ENCODE assay signal across 8 cellular contexts in genomic region chr1:192538407-192539311, GRCh38. TPM values are rescaled to one million over a fixed set of nuclear protein-coding genes. Genes with fewer than 3 reads are reported as not detected.
DNase-seq lines count a peak whose midpoint lies in the region; ATAC-seq and FAIRE-seq lines count a peak whose summit lies in the region.

No MANE protein-coding gene starts in this region.

- H3K27me3 Mint-ChIP-seq in activated CD4-positive, alpha-beta memory T cell treated with anti-CD3 and anti-CD28 coated beads for 36 hours = no peaks in the 10 kb centered on the region
- no peaks in the 10 kb centered on the region for H3K27me3 Mint-ChIP-seq in memory B cell

- no peak overlapping the region for H3K4me3 Mint-ChIP-seq in activated CD4-positive, alpha-beta memory T cell treated with anti-CD3 and anti-CD28 coated beads for 36 hours
- peak overlapping the region; percentile 6 for H3K4me3 Mint-ChIP-seq in memory B cell

- no peak for DNase-seq in activated CD4-positive, alpha-beta memory T cell treated with anti-CD3 and anti-CD28 coated beads for 36 hours
- DNase-seq in memory B cell (ENCODE audit: low spot score in 2 of 2) (peak in 1 of 2 donors; percentile 50), LoVo (ENCODE audit: low spot score) (no peak), activated gamma-delta T cell (lab: John Stamatoyannopoulos, UW) (no peak), islet precursor cell (no peak)

- POLR2A ChIA-PET in activated CD4-positive, alpha-beta memory T cell treated with anti-CD3 and anti-CD28 coated beads for 36 hours (lab: Charles Lee) = interaction anchor here (1.1 to 1.5 kb wide), 3 partner anchors 12 to 40 kb away, joined by 3 to 5 read pairs (median 3); no protein-coding TSS in a partner anchor

- peaks cover 44% of the 10 kb centered on the region for H3K4me1 Mint-ChIP-seq in activated CD4-positive, alpha-beta memory T cell treated with anti-CD3 and anti-CD28 coated beads for 36 hours (ENCODE audit: low read depth)
- peaks cover 16% of the 10 kb centered on the region for H3K4me1 Mint-ChIP-seq in memory B cell

- no peaks in the 10 kb centered on the region for H3K9me3 Mint-ChIP-seq in activated CD4-positive, alpha-beta memory T cell treated with anti-CD3 and anti-CD28 coated beads for 36 hours
- H3K9me3 Mint-ChIP-seq in memory B cell = no peaks in the 10 kb centered on the region

- ATAC-seq in GM19025 (IDR thresholded peaks at IDR 0.05; ENCODE audit: low read depth, unreplicated experiment) (peak; percentile 86), HG03108 (IDR thresholded peaks at IDR 0.05; ENCODE audit: unreplicated experiment) (peak; percentile 78), memory B cell (ENCODE audit: low read depth) (peak; percentile 87)

- FAIRE-seq in A204.1 (lab: Jason Lieb, UNC) = peak; percentile 32

- CTCF ChIA-PET in activated CD4-positive, alpha-beta memory T cell treated with anti-CD3 and anti-CD28 coated beads for 36 hours (lab: Charles Lee) = interaction anchor here (0.6 to 1.2 kb wide), 2 partner anchors 18 to 32 kb away, joined by 3 to 4 read pairs; no protein-coding TSS in a partner anchor

- intact Hi-C loops in activated CD4-positive, alpha-beta memory T cell treated with anti-CD3 and anti-CD28 coated beads for 36 hours (cut with micrococcal nuclease) = loop anchor here (1.0 to 5.0 kb wide), 4 partner anchors 9 to 584 kb away; partner anchors contain the start of genes CDC73 and RGS2

- peak overlapping the region; percentile 63 for H3K27ac Mint-ChIP-seq in activated CD4-positive, alpha-beta memory T cell treated with anti-CD3 and anti-CD28 coated beads for 36 hours
- H3K27ac Mint-ChIP-seq in memory B cell = peak overlapping the region; percentile 90

- H3K36me3 Mint-ChIP-seq in activated CD4-positive, alpha-beta memory T cell treated with anti-CD3 and anti-CD28 coated beads for 36 hours = peaks cover 2% of the 10 kb centered on the region
- H3K36me3 Mint-ChIP-seq in memory B cell = no peaks in the 10 kb centered on the region

RNA-seq across cellular contexts. Expression of gene RGS1, which starts 36.9 kb away (rescaled TPM):
- total RNA-seq in activated CD4-positive, alpha-beta memory T cell treated with anti-CD3 and anti-CD28 coated beads for 36 hours = 10 to 100 TPM; 23.5 to 27.1 TPM
